In genomic region chr10:121845044-121845784, GRCh38 we compare ENCODE assay signal across 17 cellular contexts.
DNase-seq lines count a peak whose midpoint lies in the region; ATAC-seq, FAIRE-seq and TF ChIP-seq lines count a peak whose summit lies in the region.
"Had no signal": no experiment of that assay in that cellular context is flagged by ENCODE, and none has a peak within 500 bp of the region (broad histone marks: within the 10 kb centered on the region; RNA-seq: fewer than 3 reads in every experiment).

No MANE protein-coding gene starts in this region.

- H3K18ac ChIP-seq in H1 (ENCODE audit: extremely low read depth, low read length), result no peak overlapping the region
- no peak overlapping the region for H3K18ac ChIP-seq in neuronal stem cell (ENCODE audit: low read length)

- no peak for FAIRE-seq in H1 (lab: Jason Lieb, UNC)

- H3K36me3 ChIP-seq in H1 (ENCODE audit: control insufficient read depth in 2 of 4, insufficient read depth in 4 of 4, low read length in 3 of 4) (peaks cover 0 to 22% (median 11%) of the 10 kb centered on the region in 4 experiments; a peak in 5 of 8 replicates), neuronal stem cell (replicated peaks in 1 of 2; ENCODE audit: control insufficient read depth in 2 of 2, insufficient read depth in 2 of 2, low read length in 2 of 2) (peaks cover 2 to 38% of the 10 kb centered on the region in 2 donors)
- H3K36me3 ChIP-seq in naive thymus-derived CD4-positive, alpha-beta T cell (ENCODE audit: control insufficient read depth in 2 of 3, insufficient read depth in 3 of 3, low read length in 3 of 3), result peaks cover 0 to 17% (median 6%) of the 10 kb centered on the region in 3 experiments

- intact Hi-C loops in naive thymus-derived CD4-positive, alpha-beta T cell (cut with micrococcal nuclease), result no loop called here

- peaks cover 3 to 10% of the 10 kb centered on the region in 2 donors for H3K9me3 Mint-ChIP-seq in activated naive CD4-positive, alpha-beta T cell treated with anti-CD3 and anti-CD28 coated beads, Interleukin-2, amount 50 U/mL, for 72 hours
- H3K9me3 Mint-ChIP-seq in naive thymus-derived CD4-positive, alpha-beta T cell, result peaks cover 0 to 17% (median 5%) of the 10 kb centered on the region in 11 donors

- no peak overlapping the region for H3K4me2 ChIP-seq in H1 (ENCODE audit: insufficient read depth in 1 of 2, low read depth in 2 of 2, low read length in 2 of 2)
- no peak overlapping the region for H3K4me2 ChIP-seq in neuronal stem cell (ENCODE audit: insufficient read depth, low read length, poor library complexity, severe bottlenecking)
- H3K4me2 ChIP-seq: SK-N-SH had no signal

- H3K4ac ChIP-seq in H1 (replicated peaks; ENCODE audit: insufficient read length, low read depth, low read length), result no peak overlapping the region
- no peak overlapping the region for H3K4ac ChIP-seq in neuronal stem cell (ENCODE audit: low read length)

- DNase-seq in activated naive CD4-positive, alpha-beta T cell treated with anti-CD3 and anti-CD28 coated beads, Interleukin-2, amount 50 U/mL, for 72 hours (ENCODE audit: low spot score in 2 of 2), result peak in 1 of 2 donors; percentile 11
- DNase-seq in activated naive CD4-positive, alpha-beta T cell treated with anti-CD3 and anti-CD28 coated beads, Interleukin-2, amount 50 U/mL, for 16 hours, result no peak
- DNase-seq in H1 (ENCODE audit: low read depth in 1 of 2, low spot score in 2 of 2), result no peak
- no peak for DNase-seq in neuronal stem cell (ENCODE audit: low spot score)
- DNase-seq in naive thymus-derived CD4-positive, alpha-beta T cell, result no peak
- DNase-seq in activated CD8-positive, alpha-beta memory T cell treated with anti-CD3 and anti-CD28 coated beads, Interleukin-2, amount 50 U/mL, for 48 hours, result no peak
- DNase-seq: adrenal gland, erythroblast, head of caudate nucleus, left colon, naive B cell, NCI-H2171 treated with DMSO at 0.1 percent for 48 hours, SK-N-SH had no signal

- H2BK20ac ChIP-seq in H1 (ENCODE audit: low read length), result no peak overlapping the region

- no peak overlapping the region for H3K4me3 ChIP-seq in H1 (ENCODE audit: extremely low read depth in 1 of 4, insufficient read depth in 2 of 4, low read depth in 3 of 4, low read length in 4 of 4)
- no peak overlapping the region for H3K4me3 ChIP-seq in neuronal stem cell (ENCODE audit: low read length in 2 of 2)
- H3K4me3 ChIP-seq in naive thymus-derived CD4-positive, alpha-beta T cell (ENCODE audit: low read length), result no peak overlapping the region
- H3K4me3 ChIP-seq: adrenal gland, vagina had no signal

- H3K79me2 ChIP-seq in H1 (ENCODE audit: control insufficient read depth in 1 of 2, insufficient read depth in 2 of 2, low read length in 2 of 2), result no peaks in the 10 kb centered on the region

- H3K14ac ChIP-seq in H1 (ENCODE audit: insufficient read length), result no peak overlapping the region
- H3K14ac ChIP-seq in neuronal stem cell (ENCODE audit: low read length), result no peak overlapping the region

- peak; percentile 48 to 97 for ATAC-seq in activated naive CD4-positive, alpha-beta T cell treated with anti-CD3 and anti-CD28 coated beads, Interleukin-2, amount 50 U/mL, for 72 hours
- ATAC-seq in GM21515 (IDR thresholded peaks at IDR 0.05; ENCODE audit: unreplicated experiment), result peak; percentile 47
- peak; percentile 95 for ATAC-seq in HG03196 (IDR thresholded peaks at IDR 0.05; ENCODE audit: unreplicated experiment)
- ATAC-seq in naive thymus-derived CD4-positive, alpha-beta T cell, result no peak
- ATAC-seq: left colon; stimulated activated memory B cell treated with anti-CD40 and anti-IgM and Interleukin-4, amounts not matched to agents 10 μg/mL and 1 μg/mL and 100 μg/mL, for 72 hours had no signal

- no peak overlapping the region for H3K27ac Mint-ChIP-seq in activated naive CD4-positive, alpha-beta T cell treated with anti-CD3 and anti-CD28 coated beads, Interleukin-2, amount 50 U/mL, for 72 hours
- no peak overlapping the region for H3K27ac Mint-ChIP-seq in naive thymus-derived CD4-positive, alpha-beta T cell
- H3K27ac Mint-ChIP-seq: stimulated activated memory B cell treated with anti-CD40 and anti-IgM and Interleukin-4, amounts not matched to agents 10 μg/mL and 1 μg/mL and 100 μg/mL, for 72 hours had no signal

- no peaks in the 10 kb centered on the region for H4K20me1 ChIP-seq in H1 (replicated peaks in 1 of 2; ENCODE audit: control insufficient read depth in 1 of 2, insufficient read depth in 2 of 2, low read length in 2 of 2)

- H2BK120ac ChIP-seq in H1 (replicated peaks; ENCODE audit: low read depth, low read length) (no peak overlapping the region), neuronal stem cell (ENCODE audit: low read depth, low read length) (no peak overlapping the region)

- no peaks in the 10 kb centered on the region for H3K27me3 Mint-ChIP-seq in naive thymus-derived CD4-positive, alpha-beta T cell
- H3K27me3 Mint-ChIP-seq: naive B cell; stimulated activated memory B cell treated with anti-CD40 and anti-IgM and Interleukin-4, amounts not matched to agents 10 μg/mL and 1 μg/mL and 100 μg/mL, for 72 hours had no signal

- H2AFZ ChIP-seq in H1 (ENCODE audit: low read length) (no peak overlapping the region), neuronal stem cell (ENCODE audit: low read length) (no peak overlapping the region)

- no peak for TF ChIP-seq RAD21 in H1 (IDR thresholded peaks at IDR 0.05 in 1 of 2, conservative IDR thresholded peaks at IDR 0.05 in 1 of 2; ENCODE audit: low read depth in 2 of 2, low read length in 2 of 2)

- no peak overlapping the region for H3K56ac ChIP-seq in H1 (replicated peaks; ENCODE audit: insufficient read length, low read depth, low read length)

- H3K4me1 Mint-ChIP-seq in naive thymus-derived CD4-positive, alpha-beta T cell, result peaks cover 5 to 21% (median 11%) of the 10 kb centered on the region in 7 donors

- TF ChIP-seq EP300 in H1 (IDR thresholded peaks at IDR 0.05; ENCODE audit: borderline replicate concordance in 1 of 2, low read depth in 2 of 2, low read length in 2 of 2), result no peak

- H2BK15ac ChIP-seq in H1 (ENCODE audit: low read length) (no peak overlapping the region), neuronal stem cell (ENCODE audit: low read length) (no peak overlapping the region)

- H2BK12ac ChIP-seq in H1 (ENCODE audit: low read depth, low read length) (no peak overlapping the region), neuronal stem cell (ENCODE audit: low read length) (no peak overlapping the region)

- no peak overlapping the region for H4K91ac ChIP-seq in H1 (replicated peaks; ENCODE audit: insufficient read length, low read length)
- H4K91ac ChIP-seq in neuronal stem cell (ENCODE audit: low read depth, low read length, poor library complexity), result no peak overlapping the region

- H3K4me1 ChIP-seq in H1 (replicated peaks in 1 of 4; ENCODE audit: control insufficient read depth in 3 of 4, insufficient read depth in 4 of 4, low read length in 3 of 4) (no peaks in the 10 kb centered on the region; a peak in 1 of 7 replicates), neuronal stem cell (ENCODE audit: control insufficient read depth in 2 of 2, insufficient read depth in 1 of 2, low read depth in 1 of 2, low read length in 2 of 2) (no peaks in the 10 kb centered on the region)
- H3K4me1 ChIP-seq in naive thymus-derived CD4-positive, alpha-beta T cell (ENCODE audit: control insufficient read depth in 2 of 2, insufficient read depth in 2 of 2, low read length in 2 of 2), result no peaks in the 10 kb centered on the region
- H3K4me1 ChIP-seq: vagina had no signal

- no peak for TF ChIP-seq POLR2A in H1 (IDR thresholded peaks at IDR 0.05; ENCODE audit: control extremely low read depth in 1 of 2, low read depth in 2 of 2, low read length in 2 of 2)

- CTCF ChIA-PET in H1 (lab: Charles Lee; ENCODE audit: partially characterized antibody), result interaction anchor here (0.9 kb wide), 1 partner anchor 149 kb away, joined by 3 read pairs; no protein-coding TSS in a partner anchor
- CTCF ChIA-PET in naive thymus-derived CD4-positive, alpha-beta T cell (lab: Charles Lee), result no interaction called here

- H4K5ac ChIP-seq in H1 (ENCODE audit: insufficient read length, low read depth, low read length), result no peak overlapping the region

- WGBS in H1 (ENCODE audit: extremely low coverage in 1 of 2, insufficient coverage in 1 of 2, insufficient read length in 1 of 2, insufficient replicate concordance in 2 of 2, low coverage in 1 of 2, low lambda C conversion rate in 2 of 2, missing lambda C conversion rate in 1 of 2), 2 experiments, result 85% methylated on average over 3 of the region's 3 CpGs; no CpG with 5 or more reads in 1 of the 2 experiments
- no CpG with 5 or more reads among the region's 3 CpGs for WGBS in neuronal stem cell (ENCODE audit: extremely low coverage in 2 of 2, insufficient read length in 2 of 2, insufficient replicate concordance in 1 of 2), 2 donors

- no peak overlapping the region for H3K4me3 Mint-ChIP-seq in naive thymus-derived CD4-positive, alpha-beta T cell
- H3K4me3 Mint-ChIP-seq: naive B cell; stimulated activated memory B cell treated with anti-CD40 and anti-IgM and Interleukin-4, amounts not matched to agents 10 μg/mL and 1 μg/mL and 100 μg/mL, for 72 hours had no signal

- no peaks in the 10 kb centered on the region for H3K79me1 ChIP-seq in H1 (ENCODE audit: low read depth, low read length)
- no peaks in the 10 kb centered on the region for H3K79me1 ChIP-seq in neuronal stem cell (ENCODE audit: low read depth, low read length)

- H2BK5ac ChIP-seq in H1 (ENCODE audit: low read depth, low read length), result no peak overlapping the region
- no peak overlapping the region for H2BK5ac ChIP-seq in neuronal stem cell (ENCODE audit: low read length)

- H3K36me3 Mint-ChIP-seq in activated naive CD4-positive, alpha-beta T cell treated with anti-CD3 and anti-CD28 coated beads, Interleukin-2, amount 50 U/mL, for 72 hours, result peaks cover 22 to 34% of the 10 kb centered on the region in 2 donors
- peaks cover 17 to 52% (median 50%) of the 10 kb centered on the region in 5 donors for H3K36me3 Mint-ChIP-seq in naive thymus-derived CD4-positive, alpha-beta T cell

- POLR2A ChIA-PET in H1 (lab: Charles Lee; ENCODE audit: partially characterized antibody), result interaction anchor here (1.0 kb wide), 1 partner anchor 9 kb away, joined by 3 read pairs; no protein-coding TSS in a partner anchor
- POLR2A ChIA-PET in naive thymus-derived CD4-positive, alpha-beta T cell (lab: Charles Lee), result no interaction called here

- H3K23ac ChIP-seq in H1 (ENCODE audit: insufficient read length), result no peak overlapping the region
- no peak overlapping the region for H3K23ac ChIP-seq in neuronal stem cell (ENCODE audit: low read depth, low read length, poor library complexity)

- H3K27ac ChIP-seq in H1 (ENCODE audit: low read depth, low read length), result no peak overlapping the region
- H3K27ac ChIP-seq in neuronal stem cell (replicated peaks; ENCODE audit: low read length), result no peak overlapping the region
- H3K27ac ChIP-seq in naive thymus-derived CD4-positive, alpha-beta T cell (ENCODE audit: low read depth, low read length), result no peak overlapping the region
- H3K27ac ChIP-seq: adrenal gland, vagina had no signal

- H3K27me3 ChIP-seq in H1 (replicated peaks in 1 of 4; ENCODE audit: control insufficient read depth in 3 of 4, extremely low read depth in 1 of 4, insufficient read depth in 3 of 4, low read length in 3 of 4), result no peaks in the 10 kb centered on the region
- no peaks in the 10 kb centered on the region for H3K27me3 ChIP-seq in neuronal stem cell (ENCODE audit: control insufficient read depth in 3 of 3, insufficient read depth in 3 of 3, low read depth in 1 of 3, low read length in 3 of 3)
- no peaks in the 10 kb centered on the region for H3K27me3 ChIP-seq in naive thymus-derived CD4-positive, alpha-beta T cell (ENCODE audit: control insufficient read depth in 2 of 2, insufficient read depth in 2 of 2, low read length in 2 of 2)
- H3K27me3 ChIP-seq: adrenal gland, vagina had no signal

- H3K9ac ChIP-seq in H1 (replicated peaks in 1 of 4; ENCODE audit: extremely low read depth in 1 of 4, low read depth in 3 of 4, low read length in 3 of 4) (no peak overlapping the region), neuronal stem cell (ENCODE audit: low read depth, low read length, poor library complexity) (no peak overlapping the region)
- H3K9ac ChIP-seq: SK-N-SH had no signal

- no peaks in the 10 kb centered on the region for H3K23me2 ChIP-seq in H1 (ENCODE audit: low read depth, low read length)

- H3K9me3 ChIP-seq in H1 (ENCODE audit: insufficient read depth in 2 of 2, low read depth in 1 of 2, low read length in 1 of 2) (0 out of 4 replicates have a peak, but pooled peaks cover 0 to 3% of the 10 kb centered on the region in 2 experiments), neuronal stem cell (replicated peaks in 1 of 2; ENCODE audit: control insufficient read depth in 2 of 2, insufficient read depth in 1 of 2, low read depth in 1 of 2, low read length in 2 of 2) (peaks cover 0 to 9% of the 10 kb centered on the region in 2 donors)
- H3K9me3 ChIP-seq in naive thymus-derived CD4-positive, alpha-beta T cell (ENCODE audit: control insufficient read depth in 2 of 3, low read length in 3 of 3), result no peaks in the 10 kb centered on the region
- H3K9me3 ChIP-seq: SK-N-SH, vagina had no signal

- no peak for TF ChIP-seq CTCF in H1 (IDR thresholded peaks at IDR 0.05; ENCODE audit: control extremely low read depth in 1 of 3, insufficient read depth in 1 of 3, low read depth in 1 of 3, low read length in 3 of 3)

- no peak overlapping the region for H2AK5ac ChIP-seq in H1 (ENCODE audit: low read depth, low read length)
- no peak overlapping the region for H2AK5ac ChIP-seq in neuronal stem cell (ENCODE audit: low read depth, low read length)

- H4K8ac ChIP-seq in H1 (ENCODE audit: extremely low read depth, insufficient read depth, low read length) (no peak overlapping the region), neuronal stem cell (ENCODE audit: low read depth, low read length) (no peak overlapping the region)
